Comparison of ENCODE assay signal across 3 cellular contexts in genomic region chr2:27762951-27763906, GRCh38.
TF ChIP-seq lines count a peak whose summit lies in the region.

No MANE protein-coding gene starts in this region.

TF ChIP-seq in SK-N-SH treated with all-trans-retinoic acid at 6 μM for 48 hours, 23 proteins besides CTCF, POLR2A, EP300 and RAD21:
- TF ChIP-seq BACH2 (CRISPR knock-in tag; IDR thresholded peaks at IDR 0.05; ENCODE audit: borderline replicate concordance) (no peak), ZC3H10 (CRISPR knock-in tag; IDR thresholded peaks at IDR 0.05) (no peak), CREB5 (CRISPR knock-in tag; IDR thresholded peaks at IDR 0.05; ENCODE audit: low read depth) (no peak), ZNF70 (CRISPR knock-in tag; IDR thresholded peaks at IDR 0.05) (no peak), ISL1 (CRISPR knock-in tag; IDR thresholded peaks at IDR 0.05) (no peak), POU6F1 (CRISPR knock-in tag; IDR thresholded peaks at IDR 0.05; ENCODE audit: borderline replicate concordance, low read depth) (no peak), CSDC2 (CRISPR knock-in tag; IDR thresholded peaks at IDR 0.05) (no peak), PATZ1 (CRISPR knock-in tag; IDR thresholded peaks at IDR 0.05; ENCODE audit: borderline replicate concordance) (no peak), GLIS3 (CRISPR knock-in tag; IDR thresholded peaks at IDR 0.05) (no peak), PPARA (CRISPR knock-in tag; IDR thresholded peaks at IDR 0.05; ENCODE audit: borderline replicate concordance) (no peak), ZNF8 (CRISPR knock-in tag; IDR thresholded peaks at IDR 0.05) (no peak), ZNF565 (CRISPR knock-in tag; conservative IDR thresholded peaks at IDR 0.05; ENCODE audit: low read depth) (no peak), TCF4 (CRISPR knock-in tag; IDR thresholded peaks at IDR 0.05; ENCODE audit: borderline replicate concordance) (no peak), ESRRG (CRISPR knock-in tag; IDR thresholded peaks at IDR 0.05) (no peak), RARB (CRISPR knock-in tag; IDR thresholded peaks at IDR 0.05) (no peak), SNAI2 (CRISPR knock-in tag; IDR thresholded peaks at IDR 0.05) (no peak), OSR1 (CRISPR knock-in tag; IDR thresholded peaks at IDR 0.05) (no peak), ZFP30 (CRISPR knock-in tag; IDR thresholded peaks at IDR 0.05) (no peak), TOX (CRISPR knock-in tag; IDR thresholded peaks at IDR 0.05; ENCODE audit: borderline replicate concordance) (no peak)

TF ChIP-seq in SK-N-SH, 30 proteins besides CTCF, POLR2A, EP300 and RAD21:
- TF ChIP-seq USF2 (IDR thresholded peaks at IDR 0.05; ENCODE audit: borderline replicate concordance, low read depth, low read length) (no peak), USF1 (IDR thresholded peaks at IDR 0.05; ENCODE audit: borderline replicate concordance, low read depth) (no peak), RXRA (IDR thresholded peaks at IDR 0.05; ENCODE audit: borderline replicate concordance, low read depth) (no peak), ZBTB33 (IDR thresholded peaks at IDR 0.05; ENCODE audit: borderline replicate concordance, low read depth) (no peak), ELF1 (IDR thresholded peaks at IDR 0.05) (no peak), POLR2AphosphoS5 (IDR thresholded peaks at IDR 0.05; ENCODE audit: low read depth, low read length) (no peak), SMC3 (IDR thresholded peaks at IDR 0.05; ENCODE audit: low read depth, low read length) (no peak), TAF1 (IDR thresholded peaks at IDR 0.05; ENCODE audit: borderline replicate concordance, low read depth, low read length) (no peak), IRF3 (IDR thresholded peaks at IDR 0.05; ENCODE audit: low read depth, low read length) (no peak), EZH2phosphoT487 (IDR thresholded peaks at IDR 0.05; ENCODE audit: borderline replicate concordance, low read depth) (no peak), GATA2 (CRISPR knock-in tag; IDR thresholded peaks at IDR 0.05) (no peak), MEF2A (IDR thresholded peaks at IDR 0.05; ENCODE audit: borderline replicate concordance, low read depth) (no peak), GABPA (IDR thresholded peaks at IDR 0.05; ENCODE audit: low read depth) (no peak), TCF12 (IDR thresholded peaks at IDR 0.05) (no peak), FOXJ3 (CRISPR knock-in tag; IDR thresholded peaks at IDR 0.05) (no peak), RCOR1 (IDR thresholded peaks at IDR 0.05; ENCODE audit: low read length) (no peak)

TF ChIP-seq in HepG2, 621 proteins besides CTCF, POLR2A, EP300 and RAD21 (continues in another document):
- TF ChIP-seq ZSCAN9 (CRISPR knock-in tag; IDR thresholded peaks at IDR 0.05; ENCODE audit: borderline replicate concordance) = peak; percentile 77; the same call in 1 of the 2 replicates
- TF ChIP-seq STAG1 (CRISPR knock-in tag; IDR thresholded peaks at IDR 0.05) = peak; percentile 34
- TF ChIP-seq ARID4A (CRISPR knock-in tag; IDR thresholded peaks at IDR 0.05; ENCODE audit: borderline replicate concordance) = 0 out of 2 replicates have a peak, but pooled peaks have one; percentile 45
- TF ChIP-seq ADNP (CRISPR knock-in tag; IDR thresholded peaks at IDR 0.05) = no peak
- peak; percentile 89; the same call in 1 of the 2 replicates for TF ChIP-seq ZKSCAN8 (CRISPR knock-in tag; IDR thresholded peaks at IDR 0.05; ENCODE audit: borderline replicate concordance)
- TF ChIP-seq MEIS1 (CRISPR knock-in tag; IDR thresholded peaks at IDR 0.05; ENCODE audit: borderline replicate concordance) = peak; percentile 66; the same call in 1 of the 2 replicates
- TF ChIP-seq ARNT (IDR thresholded peaks at IDR 0.05) = no peak
- TF ChIP-seq ZFP36L2 (CRISPR knock-in tag; IDR thresholded peaks at IDR 0.05) = no peak; the same call in 1 of the 2 replicates
- TF ChIP-seq TBL1XR1 (IDR thresholded peaks at IDR 0.05; ENCODE audit: borderline replicate concordance, low read length, partially characterized antibody) = peak; percentile 96
- no peak for TF ChIP-seq E2F5 (CRISPR knock-in tag; conservative IDR thresholded peaks at IDR 0.05)
- TF ChIP-seq DPF2 (CRISPR knock-in tag; IDR thresholded peaks at IDR 0.05; ENCODE audit: borderline replicate concordance, low read depth) = peak; percentile 74
- no peak for TF ChIP-seq ZNF563 (CRISPR knock-in tag; IDR thresholded peaks at IDR 0.05)
- TF ChIP-seq ZNF414 (CRISPR knock-in tag; IDR thresholded peaks at IDR 0.05) = 0 out of 2 replicates have a peak, but pooled peaks have one; percentile 75
- no peak for TF ChIP-seq SOX6 (IDR thresholded peaks at IDR 0.05)
- peak; percentile 91 for TF ChIP-seq SOX6 (CRISPR knock-in tag; IDR thresholded peaks at IDR 0.05)
- no peak for TF ChIP-seq ZNF619 (CRISPR knock-in tag; IDR thresholded peaks at IDR 0.05)
- TF ChIP-seq THAP11 (CRISPR knock-in tag; IDR thresholded peaks at IDR 0.05) = 0 out of 2 replicates have a peak, but pooled peaks have one; percentile 66
- TF ChIP-seq ZBTB7B (CRISPR knock-in tag; IDR thresholded peaks at IDR 0.05) = no peak; the same call in 1 of the 2 replicates
- TF ChIP-seq NCOR1 (IDR thresholded peaks at IDR 0.05; ENCODE audit: borderline replicate concordance, low read length) = peak; percentile 99
- TF ChIP-seq NFKBIZ (CRISPR knock-in tag; IDR thresholded peaks at IDR 0.05) = 0 out of 2 replicates have a peak, but pooled peaks have one; percentile 63
- TF ChIP-seq ZNF615 (CRISPR knock-in tag; IDR thresholded peaks at IDR 0.05; ENCODE audit: borderline replicate concordance) = peak; percentile 70; the same call in 1 of the 2 replicates
- 0 out of 2 replicates have a peak, but pooled peaks have one; percentile 47 for TF ChIP-seq NAIF1 (CRISPR knock-in tag; IDR thresholded peaks at IDR 0.05; ENCODE audit: borderline replicate concordance)
- TF ChIP-seq SPEN (CRISPR knock-in tag; IDR thresholded peaks at IDR 0.05; ENCODE audit: low read depth) = peak; percentile 11; the same call in 1 of the 2 replicates
- TF ChIP-seq POGZ (CRISPR knock-in tag; IDR thresholded peaks at IDR 0.05) = 0 out of 2 replicates have a peak, but pooled peaks have one; percentile 71
- 0 out of 2 replicates have a peak, but pooled peaks have one; percentile 45 for TF ChIP-seq ZNF629 (CRISPR knock-in tag; conservative IDR thresholded peaks at IDR 0.05)
- TF ChIP-seq FOXP4 (CRISPR knock-in tag; IDR thresholded peaks at IDR 0.05) = peak; percentile 87
- TF ChIP-seq HMG20A (CRISPR knock-in tag; IDR thresholded peaks at IDR 0.05; ENCODE audit: borderline replicate concordance) = peak; percentile 94
- peak; percentile 94 for TF ChIP-seq FOXA3 (CRISPR knock-in tag; IDR thresholded peaks at IDR 0.05)
- peak; percentile 67; the same call in 1 of the 2 replicates for TF ChIP-seq SMAD3 (CRISPR knock-in tag; IDR thresholded peaks at IDR 0.05)
- TF ChIP-seq ZFP37 (CRISPR knock-in tag; IDR thresholded peaks at IDR 0.05; ENCODE audit: borderline replicate concordance) = no peak
- TF ChIP-seq MXI1 (IDR thresholded peaks at IDR 0.05; ENCODE audit: borderline replicate concordance, low read depth, low read length) = peak; percentile 32; the same call in 1 of the 3 replicates
- TF ChIP-seq USF2 (IDR thresholded peaks at IDR 0.05; ENCODE audit: low read depth, low read length) = no peak
- 0 out of 2 replicates have a peak, but pooled peaks have one; percentile 26 for TF ChIP-seq USF2 (CRISPR knock-in tag; IDR thresholded peaks at IDR 0.05; ENCODE audit: borderline replicate concordance)
- TF ChIP-seq ZNF232 (CRISPR knock-in tag; IDR thresholded peaks at IDR 0.05; ENCODE audit: borderline replicate concordance) = 0 out of 2 replicates have a peak, but pooled peaks have one; percentile 40
- peak; percentile 61; the same call in 1 of the 2 replicates for TF ChIP-seq PRDM15 (CRISPR knock-in tag; IDR thresholded peaks at IDR 0.05)
- TF ChIP-seq ZNF546 (CRISPR knock-in tag; conservative IDR thresholded peaks at IDR 0.05) = no peak
- no peak; the same call in 1 of the 2 replicates for TF ChIP-seq ATF1 (CRISPR knock-in tag; IDR thresholded peaks at IDR 0.05)
- peak; percentile 94 for TF ChIP-seq KDM6A (CRISPR knock-in tag; IDR thresholded peaks at IDR 0.05; ENCODE audit: low read depth)
